Comparison of ENCODE assay signal across 9 cellular contexts in the genomic region with DNA sequence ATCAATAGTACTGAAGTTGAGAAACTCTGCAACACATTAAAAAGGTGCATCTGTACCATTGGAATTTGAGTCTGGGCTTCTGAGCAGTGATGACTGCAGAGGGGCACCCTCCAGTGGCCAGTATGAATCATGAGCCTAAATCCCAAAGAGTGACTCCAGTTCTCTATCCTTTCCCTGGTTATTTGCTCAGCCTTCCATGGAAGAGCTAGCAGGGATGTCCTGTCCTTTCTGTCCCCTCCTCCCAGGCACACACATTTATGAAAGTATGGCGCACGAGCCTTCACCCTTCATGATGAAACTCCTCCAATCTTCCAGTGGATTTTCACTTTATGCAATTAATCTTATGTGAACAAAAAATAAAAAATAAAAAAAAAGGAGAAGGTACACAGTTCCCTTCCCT.
DNase-seq lines count a peak whose midpoint lies in the region; ATAC-seq and TF ChIP-seq lines count a peak whose summit lies in the region.
"Had no signal": no experiment of that assay in that cellular context is flagged by ENCODE, and none has a peak within 500 bp of the region (broad histone marks: within the 10 kb centered on the region; RNA-seq: fewer than 3 reads in every experiment).

No MANE protein-coding gene starts in this region.

- CTCF ChIA-PET in AG04449 (lab: Yijun Ruan, JAX): interaction anchor here (0.9 to 16.9 kb wide), 37 partner anchors 9 to 670 kb away, joined by 3 to 389 read pairs (median 5); a partner anchor contains a TSS

- peak; percentile 72 for TF ChIP-seq CTCF in AG04449 (IDR thresholded peaks at IDR 0.05; ENCODE audit: insufficient read depth, low read length, missing control alignments)
- TF ChIP-seq CTCF in GM12875 (IDR thresholded peaks at IDR 0.05; ENCODE audit: borderline replicate concordance, insufficient read depth, low read depth, low read length): peak; percentile 18; the same call in 1 of the 2 replicates
- peak; percentile 71 for TF ChIP-seq CTCF in foreskin fibroblast (IDR thresholded peaks at IDR 0.05; ENCODE audit: low read depth, low read length)

- ATAC-seq in HG03039 (IDR thresholded peaks at IDR 0.05; ENCODE audit: unreplicated experiment) (no peak), GM21717 (IDR thresholded peaks at IDR 0.05; ENCODE audit: unreplicated experiment) (no peak)
- ATAC-seq in activated CD4-positive, CD25-positive, alpha-beta regulatory T cell treated with anti-CD3 and anti-CD28 coated beads, Interleukin-2, amount 50 U/mL, for 24 hours: no peak
- ATAC-seq: activated naive CD8-positive, alpha-beta T cell treated with anti-CD3 and anti-CD28 coated beads, Interleukin-2, amount 50 U/mL, for 24 hours had no signal

- H3K4me3 ChIP-seq in AG04449 (ENCODE audit: low read depth, low read length) (no peak overlapping the region), GM12875 (ENCODE audit: low read depth, low read length) (no peak overlapping the region), foreskin fibroblast (ENCODE audit: low read depth in 1 of 2, low read length in 2 of 2) (no peak overlapping the region)

- POLR2A ChIA-PET in AG04449 (lab: Yijun Ruan, JAX): interaction anchor here (2.6 kb wide), 1 partner anchor 255 kb away, joined by 11 read pairs; a partner anchor contains a TSS

- DNase-seq in AG04449 (ENCODE audit: low read depth, low spot score) (no peak), RPMI7951 (ENCODE audit: low read depth) (peak; percentile 41), foreskin fibroblast (peak; percentile 62 to 86), midbrain (lab: John Stamatoyannopoulos, UW) (no peak)
- DNase-seq: activated naive CD8-positive, alpha-beta T cell treated with anti-CD3 and anti-CD28 coated beads, Interleukin-2, amount 50 U/mL, for 24 hours had no signal

Comparison
In these comparisons a context has a peak if more than half of its experiments do, and no peak if none do; other contexts are left out.
1. DNase-seq: peak in RPMI7951 (single experiment) and foreskin fibroblast (2 of 2); none in AG04449 (single experiment) and midbrain (single experiment).
2. CTCF ChIP-seq: peak in every context shown above with its lines; median percentile 72 in AG04449; 71 in foreskin fibroblast; 18 in GM12875.